Comparison of ENCODE assay signal across 8 cellular contexts in the genomic region with DNA sequence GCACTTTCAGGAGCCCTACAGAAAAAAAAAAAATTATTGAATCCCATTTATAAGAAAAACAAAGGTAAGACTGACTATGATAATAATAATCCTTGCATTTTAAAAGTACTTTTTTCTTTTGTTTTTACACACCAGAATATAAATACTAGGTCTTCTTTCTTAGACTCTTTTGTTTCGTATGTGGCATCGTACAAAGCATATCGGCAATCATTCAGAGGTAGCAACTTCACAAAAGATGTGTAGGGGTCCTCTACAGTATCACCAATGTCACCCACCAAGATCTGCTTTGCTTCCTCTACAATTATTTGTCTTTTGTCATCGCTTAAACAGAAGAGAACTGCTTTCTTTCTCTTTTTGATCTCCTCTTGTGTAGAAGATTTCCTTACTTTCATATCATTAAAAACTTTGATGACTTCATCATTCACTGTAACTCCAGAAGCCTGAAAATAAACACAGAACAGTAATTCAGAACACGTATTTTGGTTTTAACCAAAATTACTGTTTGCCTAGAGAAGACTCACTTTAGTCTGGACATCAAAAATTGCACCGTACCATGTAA. TPM values are rescaled to one million over a fixed set of nuclear protein-coding genes. Genes with fewer than 3 reads are reported as not detected.
DNase-seq lines count a peak whose midpoint lies in the region; ATAC-seq and TF ChIP-seq lines count a peak whose summit lies in the region.

No MANE protein-coding gene starts in this region.

- H3K36me3 ChIP-seq in adrenal gland (replicated peaks in 1 of 2) (peaks cover 0 to 9% of the 10 kb centered on the region in 2 donors), kidney epithelial cell (ENCODE audit: control insufficient read depth, insufficient read depth, low read length) (no peaks in the 10 kb centered on the region), testis (ENCODE audit: low read depth, missing control alignments) (no peaks in the 10 kb centered on the region), mucosa of descending colon (ENCODE audit: low read depth) (no peaks in the 10 kb centered on the region)

- no peak for DNase-seq in activated CD4-positive, alpha-beta T cell treated with anti-CD3 and anti-CD28 coated beads for 36 hours
- no peak for DNase-seq in activated CD4-positive, alpha-beta T cell treated with anti-CD3 and anti-CD28 coated beads, Interleukin-2, amount 50 U/mL, for 1 hour
- DNase-seq in adrenal gland (no peak), kidney epithelial cell (ENCODE audit: low read depth) (no peak), testis (no peak), mucosa of descending colon (no peak)

- CTCF ChIA-PET in activated CD4-positive, alpha-beta T cell treated with anti-CD3 and anti-CD28 coated beads for 36 hours (lab: Charles Lee), result interaction anchor here (6.9 kb wide), 1 partner anchor 10 kb away, joined by 65 read pairs; no protein-coding TSS in a partner anchor

- TF ChIP-seq POLR2A in adrenal gland (IDR thresholded peaks at IDR 0.05) (no peak), testis (IDR thresholded peaks at IDR 0.05) (no peak)

- H3K4me1 ChIP-seq in adrenal gland (replicated peaks in 1 of 2) (peaks cover 42 to 50% of the 10 kb centered on the region in 2 donors), testis (peaks cover 33% of the 10 kb centered on the region), mucosa of descending colon (ENCODE audit: low read depth) (no peaks in the 10 kb centered on the region)

- no peaks in the 10 kb centered on the region for H3K27me3 Mint-ChIP-seq in activated CD4-positive, alpha-beta T cell treated with anti-CD3 and anti-CD28 coated beads for 36 hours

- no peak for ATAC-seq in activated CD4-positive, alpha-beta T cell treated with anti-CD3 and anti-CD28 coated beads for 36 hours
- ATAC-seq in HG03095 (IDR thresholded peaks at IDR 0.05; ENCODE audit: unreplicated experiment) (no peak), HG03175 (IDR thresholded peaks at IDR 0.05; ENCODE audit: unreplicated experiment) (no peak), mucosa of descending colon (no peak)

- POLR2A ChIA-PET in activated CD4-positive, alpha-beta T cell treated with anti-CD3 and anti-CD28 coated beads for 36 hours (lab: Charles Lee), result no interaction called here

- intact Hi-C loops in activated CD4-positive, alpha-beta T cell treated with anti-CD3 and anti-CD28 coated beads for 36 hours (cut with DNase I, micrococcal nuclease), result loop anchor here (5.0 to 10.0 kb wide), 4 partner anchors 81 to 272 kb away; a partner anchor contains a TSS
- intact Hi-C loops in adrenal gland (cut with DNase I), result no loop called here
- intact Hi-C loops in testis (cut with DNase I; ENCODE audit: low total_unique reads), result no loop called here
- intact Hi-C loops in mucosa of descending colon (cut with DNase I, micrococcal nuclease), result no loop called here

- H3K36me3 Mint-ChIP-seq in activated CD4-positive, alpha-beta T cell treated with anti-CD3 and anti-CD28 coated beads for 36 hours (ENCODE audit: low read depth), result peaks cover 12% of the 10 kb centered on the region

- no peaks in the 10 kb centered on the region for H3K9me3 Mint-ChIP-seq in activated CD4-positive, alpha-beta T cell treated with anti-CD3 and anti-CD28 coated beads for 36 hours (ENCODE audit: low read depth)

- WGBS in adrenal gland, 4 donors, result 53 to 63% (median 56%) methylated on average over 6 of the region's 6 CpGs
- WGBS in testis, 2 donors, result 31 to 41% methylated on average over 6 of the region's 6 CpGs

- H3K27ac Mint-ChIP-seq in activated CD4-positive, alpha-beta T cell treated with anti-CD3 and anti-CD28 coated beads for 36 hours, result peak overlapping the region; percentile 91

- peak overlapping the region; percentile 45 to 98 (median 95) for H3K27ac ChIP-seq in adrenal gland
- H3K27ac ChIP-seq in testis, result peak overlapping the region; percentile 98

- H3K4me3 ChIP-seq in adrenal gland, result peak overlapping the region in 2 of 4 donors; percentile 74 to 85
- peak overlapping the region; percentile 90 for H3K4me3 ChIP-seq in kidney epithelial cell (ENCODE audit: low read depth, low read length)
- peak overlapping the region; percentile 96 to 97 for H3K4me3 ChIP-seq in testis
- H3K4me3 ChIP-seq in mucosa of descending colon, result no peak overlapping the region

- H3K9me3 ChIP-seq in adrenal gland (replicated peaks in 1 of 3), result no peaks in the 10 kb centered on the region
- H3K9me3 ChIP-seq in testis, result no peaks in the 10 kb centered on the region
- H3K9me3 ChIP-seq in mucosa of descending colon, result no peaks in the 10 kb centered on the region

- H3K4me3 Mint-ChIP-seq in activated CD4-positive, alpha-beta T cell treated with anti-CD3 and anti-CD28 coated beads for 36 hours, result peak overlapping the region; percentile 91

- no peaks in the 10 kb centered on the region for H3K27me3 ChIP-seq in adrenal gland
- H3K27me3 ChIP-seq in kidney epithelial cell (ENCODE audit: control insufficient read depth, insufficient read depth, low read length), result no peaks in the 10 kb centered on the region
- H3K27me3 ChIP-seq in testis, result no peaks in the 10 kb centered on the region

- no peak for TF ChIP-seq CTCF in adrenal gland (IDR thresholded peaks at IDR 0.05)
- TF ChIP-seq CTCF in kidney epithelial cell (IDR thresholded peaks at IDR 0.05; ENCODE audit: insufficient read depth, low read length, poor library complexity, severe bottlenecking), result no peak
- no peak for TF ChIP-seq CTCF in testis (IDR thresholded peaks at IDR 0.05)
- no peak for TF ChIP-seq CTCF in mucosa of descending colon (IDR thresholded peaks at IDR 0.05)

- H3K4me1 Mint-ChIP-seq in activated CD4-positive, alpha-beta T cell treated with anti-CD3 and anti-CD28 coated beads for 36 hours, result peaks cover 21% of the 10 kb centered on the region

RNA-seq across cellular contexts. Expression of a gene that starts 1.2 kb away (rescaled TPM):
- total RNA-seq in activated CD4-positive, alpha-beta T cell treated with anti-CD3 and anti-CD28 coated beads for 36 hours, result 1 to 10 TPM; 4.5 to 6.8 TPM
- 100 to 1,000 TPM in 7 of 8 donors, 10 to 100 TPM in 1; 98.4 to 219 (median 134) TPM for total RNA-seq in adrenal gland
- 100 to 1,000 TPM in 1 of 3 donors, 10 to 100 TPM in 2; 42.8 to 228 (median 63.6) TPM for polyA plus RNA-seq in adrenal gland
- 32.4 and 34.0 TPM in 2 replicates for total RNA-seq in kidney epithelial cell
- total RNA-seq in testis, result 10 to 100 TPM; 66.8 to 67.7 TPM
- polyA plus RNA-seq in testis (ENCODE audit: insufficient read depth, low read depth, low replicate concordance), result 92.4 TPM
- total RNA-seq in mucosa of descending colon, result 100 to 1,000 TPM in 1 of 3 donors, 10 to 100 TPM in 1, 1 to 10 TPM in 1; 6.5 to 126 (median 20.9) TPM

Comparison
In these comparisons a context has a peak if more than half of its experiments do, and no peak if none do; other contexts are left out.
1. intact Hi-C loops: an anchor here in activated CD4-positive, alpha-beta T cell treated with anti-CD3 and anti-CD28 coated beads for 36 hours (5.0 to 10.0 kb wide); none called in adrenal gland, testis and mucosa of descending colon.